Comparison of ENCODE assay signal across 8 cellular contexts in genomic region chr14:102594514-102595175, GRCh38. TPM values are rescaled to one million over a fixed set of nuclear protein-coding genes. Genes with fewer than 3 reads are reported as not detected.
DNase-seq lines count a peak whose midpoint lies in the region; ATAC-seq, FAIRE-seq and TF ChIP-seq lines count a peak whose summit lies in the region.

No MANE protein-coding gene starts in this region.

- in situ Hi-C loops in brain microvascular endothelial cell (cut with HindIII; ENCODE audit: low pct_ligation_motif_present, low sequenced_read_pairs): no loop called here

- CTCF ChIA-PET in CD4-positive, alpha-beta T cell (lab: Charles Lee): interaction anchor here (0.6 to 2.0 kb wide), 7 partner anchors 10 to 217 kb away, joined by 3 to 7 read pairs (median 4); no protein-coding TSS in a partner anchor

- H3K36me3 ChIP-seq in brain microvascular endothelial cell (replicated peaks): no peaks in the 10 kb centered on the region
- no peaks in the 10 kb centered on the region for H3K36me3 ChIP-seq in iPS-18a (ENCODE audit: control insufficient read depth, low read depth, low read length)
- peaks cover 0 to 28% (median 0%) of the 10 kb centered on the region in 6 donors for H3K36me3 ChIP-seq in spleen

- POLR2A ChIA-PET in CD4-positive, alpha-beta T cell (lab: Charles Lee): interaction anchor here (0.8 to 1.4 kb wide), 3 partner anchors 9 to 334 kb away, joined by 3 to 6 read pairs (median 3); no protein-coding TSS in a partner anchor

- TF ChIP-seq POLR2A in H54 (IDR thresholded peaks at IDR 0.05; ENCODE audit: low read depth, low read length): no peak
- TF ChIP-seq POLR2A in spleen (IDR thresholded peaks at IDR 0.05): no peak

- H3K27me3 ChIP-seq in CD4-positive, alpha-beta T cell (ENCODE audit: control insufficient read depth, insufficient read depth, low read length): no peaks in the 10 kb centered on the region
- H3K27me3 ChIP-seq in brain microvascular endothelial cell (replicated peaks): no peaks in the 10 kb centered on the region
- no peaks in the 10 kb centered on the region for H3K27me3 ChIP-seq in iPS-18a (ENCODE audit: control insufficient read depth, insufficient read depth, low read length)
- no peaks in the 10 kb centered on the region for H3K27me3 ChIP-seq in spleen (replicated peaks in 1 of 7)

- no peak for ATAC-seq in CD4-positive, alpha-beta T cell (ENCODE audit: poor library complexity)
- no peak for ATAC-seq in HG03521 (IDR thresholded peaks at IDR 0.05; ENCODE audit: unreplicated experiment)

- H3K4me1 ChIP-seq in iPS-18a (ENCODE audit: control insufficient read depth, low read depth, low read length) (peaks cover 21% of the 10 kb centered on the region), spleen (peaks cover 5 to 60% (median 32%) of the 10 kb centered on the region in 6 donors)

- TF ChIP-seq CTCF in CD4-positive, alpha-beta T cell (IDR thresholded peaks at IDR 0.05): peak; percentile 85
- TF ChIP-seq CTCF in brain microvascular endothelial cell (IDR thresholded peaks at IDR 0.05; ENCODE audit: low read depth, low read length, missing control alignments): peak; percentile 89
- TF ChIP-seq CTCF in spleen (IDR thresholded peaks at IDR 0.05 in 8 of 11, conservative IDR thresholded peaks at IDR 0.05 in 3 of 11): peak; percentile 79 to 94 (median 89)

- no peaks in the 10 kb centered on the region for H3K9me3 Mint-ChIP-seq in CD4-positive, alpha-beta T cell

- WGBS in spleen, 5 donors: 15 to 25% (median 16%) methylated on average over 7 of the region's 7 CpGs

- H3K9ac ChIP-seq in iPS-18a (ENCODE audit: low read length): no peak overlapping the region

- intact Hi-C loops in CD4-positive, alpha-beta T cell (cut with DNase I, micrococcal nuclease): loop anchor here (5.0 to 10.0 kb wide), 6 partner anchors 88 to 800 kb away; partner anchors contain the start of genes AMN (in 1 of the 2) and TRAF3 (in 1 of the 2)
- intact Hi-C loops in spleen (cut with DNase I; ENCODE audit: low total_unique reads): no loop called here

- peak; percentile 19 to 46 (median 32) for DNase-seq in CD4-positive, alpha-beta T cell
- DNase-seq in H54 (ENCODE audit: insufficient read length, low spot score): peak; percentile 84
- DNase-seq in NCI-H2081 treated with DMSO at 0.1 percent for 48 hours (lab: John Stamatoyannopoulos, UW): peak; percentile 31
- DNase-seq in T-helper 9 cell: peak; percentile 36
- DNase-seq in brain microvascular endothelial cell: peak; percentile 68
- peak; percentile 87 for DNase-seq in spleen

- H3K4me3 Mint-ChIP-seq in CD4-positive, alpha-beta T cell: peak overlapping the region; percentile 86

- H3K9me3 ChIP-seq in CD4-positive, alpha-beta T cell (ENCODE audit: control insufficient read depth, low read length): no peaks in the 10 kb centered on the region
- H3K9me3 ChIP-seq in iPS-18a (ENCODE audit: control insufficient read depth, low read depth, low read length) (no peaks in the 10 kb centered on the region), spleen (no peaks in the 10 kb centered on the region)

- peak overlapping the region; percentile 74 for H3K4me3 ChIP-seq in brain microvascular endothelial cell (ENCODE audit: low read depth, low read length)
- H3K4me3 ChIP-seq in iPS-18a (ENCODE audit: low read length): peak overlapping the region; percentile 70
- peak overlapping the region in 5 of 8 donors; percentile 85 to 98 (median 90) for H3K4me3 ChIP-seq in spleen

- peaks cover 20% of the 10 kb centered on the region for H3K36me3 Mint-ChIP-seq in CD4-positive, alpha-beta T cell (ENCODE audit: low read depth)

- H3K4me1 Mint-ChIP-seq in CD4-positive, alpha-beta T cell (ENCODE audit: low read depth): peaks cover 39% of the 10 kb centered on the region

- H3K27ac ChIP-seq in CD4-positive, alpha-beta T cell (ENCODE audit: low read depth, low read length): no peak overlapping the region
- no peak overlapping the region for H3K27ac ChIP-seq in brain microvascular endothelial cell
- H3K27ac ChIP-seq in iPS-18a (ENCODE audit: low read length): no peak overlapping the region
- peak overlapping the region in 7 of 8 donors; percentile 98 to 99 (median 99) for H3K27ac ChIP-seq in spleen

- no peaks in the 10 kb centered on the region for H3K27me3 Mint-ChIP-seq in CD4-positive, alpha-beta T cell

- peak; percentile 90 for FAIRE-seq in H54 (lab: Jason Lieb, UNC)

- peak overlapping the region; percentile 70 for H3K27ac Mint-ChIP-seq in CD4-positive, alpha-beta T cell

RNA-seq across cellular contexts. Expression of gene RCOR1, which starts 2.2 kb away (rescaled TPM):
- 10 to 100 TPM; 20.5 to 23.1 TPM for total RNA-seq in CD4-positive, alpha-beta T cell
- 10 to 100 TPM; 17.0 to 30.6 (median 21.9) TPM for total RNA-seq in spleen
- 1 to 10 TPM; 3.7 to 5.8 (median 3.8) TPM for polyA plus RNA-seq in spleen

Comparison
In these comparisons a context has a peak if more than half of its experiments do, and no peak if none do; other contexts are left out.
1. DNase-seq: peak in every context shown above with its lines; median percentile 87 in spleen; 84 in H54; 68 in brain microvascular endothelial cell; 36 in T-helper 9 cell; 32 in CD4-positive, alpha-beta T cell; 31 in NCI-H2081 treated with DMSO at 0.1 percent for 48 hours.
2. H3K27ac ChIP-seq: peak in spleen (7 of 8); none in CD4-positive, alpha-beta T cell (single experiment), brain microvascular endothelial cell (single experiment) and iPS-18a (single experiment).
3. Peak in every context shown above with its lines, with median percentiles within 50 percentile points of each other: CTCF ChIP-seq and H3K4me3 ChIP-seq.